ENCODE assay signal across 9 cellular contexts in genomic region chr1:6419803-6420593, GRCh38. TPM values are rescaled to one million over a fixed set of nuclear protein-coding genes. Genes with fewer than 3 reads are reported as not detected.
DNase-seq lines count a peak whose midpoint lies in the region; TF ChIP-seq lines count a peak whose summit lies in the region.
"Had no signal": no experiment of that assay in that cellular context is flagged by ENCODE, and none has a peak within 500 bp of the region (broad histone marks: within the 10 kb centered on the region; RNA-seq: fewer than 3 reads in every experiment).

Gene HES2, minus strand, starts transcription at chr1:6419919. Its CDS starts 99 bp downstream, at chr1:6419820.

- peaks cover 46% of the 10 kb centered on the region for H3K4me1 ChIP-seq in vagina

- H3K36me3 ChIP-seq in vagina, result no peaks in the 10 kb centered on the region

- WGBS in lower leg skin, 2 donors, result 0 to 3% methylated on average over 12 to 39 of the region's 72 CpGs

- intact Hi-C loops in lower leg skin (cut with DNase I; ENCODE audit: low total_unique reads), result no loop called here
- intact Hi-C loops in vagina (cut with DNase I), result no loop called here

- TF ChIP-seq CTCF in cardiac fibroblast (IDR thresholded peaks at IDR 0.05; ENCODE audit: low read depth, low read length) (no peak), lower leg skin (IDR thresholded peaks at IDR 0.05) (no peak), vagina (IDR thresholded peaks at IDR 0.05) (no peak)

- peak within 1 kb of the TSS; percentile 15 for H3K27ac ChIP-seq in vagina

- peak; percentile 42 for DNase-seq in stimulated activated CD4-positive, alpha-beta T cell treated with anti-CD3 and anti-CD28 coated beads, Interleukin-15, amount 100 ng/mL, for 24 hours
- no peak for DNase-seq in stimulated activated CD4-positive, alpha-beta T cell treated with anti-CD3 and anti-CD28 coated beads, Interleukin-1b, Interleukin-23, amount 100 ng/mL, for 48 hours
- DNase-seq in cardiac fibroblast (ENCODE audit: low read depth in 2 of 2) (no peak), lower leg skin (ENCODE audit: low spot score in 2 of 2) (no peak), vagina (ENCODE audit: extremely low spot score in 2 of 2) (no peak), midbrain (lab: John Stamatoyannopoulos, UW) (no peak), NCI-H510A (lab: John Stamatoyannopoulos, UW) (no peak)
- no peak for DNase-seq in stimulated activated naive CD4-positive, alpha-beta T cell (lab: John Stamatoyannopoulos, UW)
- DNase-seq: hippocampal formation had no signal

- no peak for TF ChIP-seq POLR2A in lower leg skin (IDR thresholded peaks at IDR 0.05)
- TF ChIP-seq POLR2A in vagina (IDR thresholded peaks at IDR 0.05), result no peak

- no peaks in the 10 kb centered on the region for H3K9me3 ChIP-seq in vagina

- H3K4me3 ChIP-seq in cardiac fibroblast (replicated peaks in 1 of 2; ENCODE audit: low read depth in 2 of 2, low read length in 2 of 2) (peak within 1 kb of the TSS; percentile 31 to 45), lower leg skin (ENCODE audit: low read depth, poor library complexity, severe bottlenecking) (peak within 1 kb of the TSS; percentile 27), vagina (peak within 1 kb of the TSS; percentile 47)

- peaks cover 11% of the 10 kb centered on the region for H3K27me3 ChIP-seq in vagina

RNA-seq across cellular contexts. Expression of gene HES2, which starts in this region (rescaled TPM):
- total RNA-seq in lower leg skin (10 to 100 TPM; 15.4 to 47.7 (median 35.8) TPM), vagina (44.7 TPM)
